17 cellular contexts compared by ENCODE assay signal in genomic region chr2:190867182-190867581, GRCh38. TPM values are rescaled to one million over a fixed set of nuclear protein-coding genes. Genes with fewer than 3 reads are reported as not detected.
A peak's percentile ranks its signal among the peaks of the same experiment; 100 is the strongest.
DNase-seq lines count a peak whose midpoint lies in the region; ATAC-seq and TF ChIP-seq lines count a peak whose summit lies in the region.
"Had no signal": no experiment of that assay in that cellular context is flagged by ENCODE, and none has a peak within 500 bp of the region (broad histone marks: within the 10 kb centered on the region; RNA-seq: fewer than 3 reads in every experiment).

No MANE protein-coding gene starts in this region.

- CTCF ChIA-PET in BJ (lab: Yijun Ruan, JAX): interaction anchor here (1.2 kb wide), 1 partner anchor 16 kb away, joined by 3 read pairs; no protein-coding TSS in a partner anchor

- H3K36me3 ChIP-seq in BJ (ENCODE audit: control insufficient read depth, insufficient read depth, low read length): no peaks in the 10 kb centered on the region
- H3K36me3 ChIP-seq in sigmoid colon: no peaks in the 10 kb centered on the region
- H3K36me3 ChIP-seq in effector memory CD4-positive, alpha-beta T cell (ENCODE audit: control insufficient read depth, insufficient read depth, low read length): no peaks in the 10 kb centered on the region
- H3K36me3 ChIP-seq in stomach: no peaks in the 10 kb centered on the region

- H3K27ac ChIP-seq in sigmoid colon: peak overlapping the region; percentile 5 to 68 (median 44)
- H3K27ac ChIP-seq in effector memory CD4-positive, alpha-beta T cell (ENCODE audit: insufficient read depth, low read length, poor library complexity, severe bottlenecking): no peak overlapping the region
- H3K27ac ChIP-seq in stomach: no peak overlapping the region
- H3K27ac ChIP-seq: HL-60 had no signal

- H3K9me3 ChIP-seq in sigmoid colon (no peaks in the 10 kb centered on the region), stomach (peaks cover 0 to 4% (median 0%) of the 10 kb centered on the region in 4 donors)
- H3K9me3 ChIP-seq in effector memory CD4-positive, alpha-beta T cell (ENCODE audit: control insufficient read depth, low read length): no peaks in the 10 kb centered on the region

- TF ChIP-seq CTCF in BJ (IDR thresholded peaks at IDR 0.05; ENCODE audit: insufficient read depth, low read depth, low read length) (no peak), fibroblast of the aortic adventitia (IDR thresholded peaks at IDR 0.05; ENCODE audit: insufficient read depth, low read length) (no peak), sigmoid colon (IDR thresholded peaks at IDR 0.05) (no peak), stomach (IDR thresholded peaks at IDR 0.05) (no peak)

- peaks cover 0 to 22% (median 19%) of the 10 kb centered on the region in 4 donors for H3K4me1 ChIP-seq in sigmoid colon
- peaks cover 6% of the 10 kb centered on the region for H3K4me1 ChIP-seq in effector memory CD4-positive, alpha-beta T cell (ENCODE audit: control insufficient read depth, insufficient read depth, low read length, poor library complexity, severe bottlenecking)
- peaks cover 0 to 20% (median 4%) of the 10 kb centered on the region in 4 donors for H3K4me1 ChIP-seq in stomach

- H3K4me3 ChIP-seq in BJ (ENCODE audit: low read depth, low read length): no peak overlapping the region
- no peak overlapping the region for H3K4me3 ChIP-seq in fibroblast of the aortic adventitia (ENCODE audit: low read depth, low read length)
- no peak overlapping the region for H3K4me3 ChIP-seq in sigmoid colon
- H3K4me3 ChIP-seq in effector memory CD4-positive, alpha-beta T cell (ENCODE audit: insufficient read depth, low read depth, low read length, poor library complexity, severe bottlenecking): no peak overlapping the region
- no peak overlapping the region for H3K4me3 ChIP-seq in stomach
- H3K4me3 ChIP-seq: K562 had no signal

- ATAC-seq in HG02623 (IDR thresholded peaks at IDR 0.05; ENCODE audit: unreplicated experiment) (no peak), GM21381 (IDR thresholded peaks at IDR 0.05; ENCODE audit: unreplicated experiment) (no peak)
- ATAC-seq: K562 had no signal

- H3K27me3 ChIP-seq in BJ (ENCODE audit: control insufficient read depth, insufficient read depth, low read length): no peaks in the 10 kb centered on the region
- H3K27me3 ChIP-seq in sigmoid colon: no peaks in the 10 kb centered on the region
- no peaks in the 10 kb centered on the region for H3K27me3 ChIP-seq in effector memory CD4-positive, alpha-beta T cell (replicated peaks; ENCODE audit: control insufficient read depth, insufficient read depth, low read length, poor library complexity, severe bottlenecking)
- H3K27me3 ChIP-seq in stomach: no peaks in the 10 kb centered on the region

- DNase-seq in BJ (ENCODE audit: low read depth): peak; percentile 59
- DNase-seq in amniotic epithelial cell (ENCODE audit: low read depth): peak; percentile 59
- DNase-seq in fibroblast of the aortic adventitia (ENCODE audit: low read depth): peak; percentile 92
- DNase-seq in sigmoid colon: no peak
- DNase-seq in effector memory CD4-positive, alpha-beta T cell: no peak
- DNase-seq in stomach: no peak
- DNase-seq: activated B cell treated with CpG ODN at 0.5 μM for 24 hours; activated effector memory CD4-positive, alpha-beta T cell treated with anti-CD3 and anti-CD28 coated beads, Interleukin-2, amount 50 U/mL, for 16 hours; foreskin melanocyte; NCI-H1092 treated with DMSO at 0.1 percent for 48 hours; stimulated activated CD4-positive, alpha-beta T cell treated with anti-CD3 and anti-CD28 coated beads, Interleukin-4, amount 100 ng/mL, for 4 hours; T-helper 1 cell; trophoblast cell had no signal

- TF ChIP-seq POLR2A in sigmoid colon (IDR thresholded peaks at IDR 0.05): no peak
- no peak for TF ChIP-seq POLR2A in stomach (IDR thresholded peaks at IDR 0.05)

- POLR2A ChIA-PET in BJ (lab: Charles Lee): interaction anchor here (1.8 kb wide), 1 partner anchor 14 kb away, joined by 6 read pairs; no protein-coding TSS in a partner anchor

- no peak for TF ChIP-seq EP300 in sigmoid colon (IDR thresholded peaks at IDR 0.05)
- no peak for TF ChIP-seq EP300 in stomach (IDR thresholded peaks at IDR 0.05)

- intact Hi-C loops in sigmoid colon (cut with DNase I) (no loop called here), stomach (cut with DNase I; ENCODE audit: low total_unique reads) (no loop called here)

- WGBS in sigmoid colon, 2 donors: 77% methylated on average over 2 of the region's 2 CpGs
- 26 to 46% (median 37%) methylated on average over 2 of the region's 2 CpGs for WGBS in stomach, 5 donors

RNA-seq across cellular contexts. Expression of gene GLS, which starts 13.4 kb away (rescaled TPM):
- polyA plus RNA-seq in BJ (2011; rRNA removed): 132 and 372 TPM in 2 replicates
- polyA minus RNA-seq in BJ (2011; rRNA and poly(A)+ RNA removed): 342 and 344 TPM in 2 replicates
- total RNA-seq in fibroblast of the aortic adventitia (ENCODE audit: low replicate concordance): 116 and 627 TPM in 2 replicates
- total RNA-seq in sigmoid colon: 100 to 1,000 TPM in 2 of 4 donors, 10 to 100 TPM in 2; 87.1 to 139 (median 111) TPM
- 10 to 100 TPM; 15.0 to 27.1 (median 23.6) TPM for polyA plus RNA-seq in sigmoid colon
- 100 to 1,000 TPM; 106 to 353 (median 140) TPM for total RNA-seq in stomach
- 10 to 100 TPM in 2 of 3 donors, 1 to 10 TPM in 1; 9.6 to 13.2 (median 10.8) TPM for polyA plus RNA-seq in stomach

Comparison
In these comparisons a context has a peak if more than half of its experiments do, and no peak if none do; other contexts are left out.
1. DNase-seq: peak in BJ (single experiment), amniotic epithelial cell (single experiment) and fibroblast of the aortic adventitia (single experiment); none in sigmoid colon (single experiment), effector memory CD4-positive, alpha-beta T cell (0 of 3) and stomach (single experiment).
2. H3K27ac ChIP-seq: peak in sigmoid colon (4 of 4); none in effector memory CD4-positive, alpha-beta T cell (single experiment) and stomach (0 of 5).